In genomic region chr16:30096105-30096861, GRCh38 we compare ENCODE assay signal across 8 cellular contexts. TPM values are rescaled to one million over a fixed set of nuclear protein-coding genes. Genes with fewer than 3 reads are reported as not detected.
DNase-seq lines count a peak whose midpoint lies in the region; ATAC-seq and FAIRE-seq lines count a peak whose summit lies in the region.

Gene YPEL3 (minus strand): TSS chr16:30096213. CDS start chr16:30095482, 731 bp downstream.

- FAIRE-seq in frontal cortex (lab: Jason Lieb, UNC) = no peak

- H2BK15ac ChIP-seq in neuronal stem cell (ENCODE audit: low read length) = peak within 1 kb of the TSS; percentile 98

- no peak within 1 kb of the TSS for H4K8ac ChIP-seq in neuronal stem cell (ENCODE audit: low read depth, low read length)

- no CpG with 5 or more reads among the region's 77 CpGs for WGBS in neuronal stem cell (ENCODE audit: extremely low coverage in 2 of 2, insufficient read length in 2 of 2, insufficient replicate concordance in 1 of 2), 2 donors

- peak within 1 kb of the TSS; percentile 90 for H3K14ac ChIP-seq in neuronal stem cell (ENCODE audit: low read length)

- peaks cover 9% of the 10 kb centered on the region; the same call in 1 of the 2 replicates for H4K20me1 ChIP-seq in BLaER1

- peak within 1 kb of the TSS; percentile 52 for H3K23ac ChIP-seq in neuronal stem cell (ENCODE audit: low read depth, low read length, poor library complexity)

- H3K4me1 ChIP-seq in BLaER1 (peaks cover 44% of the 10 kb centered on the region), neuronal stem cell (ENCODE audit: control insufficient read depth in 2 of 2, insufficient read depth in 1 of 2, low read depth in 1 of 2, low read length in 2 of 2) (peaks cover 20 to 21% of the 10 kb centered on the region in 2 donors), stomach smooth muscle (ENCODE audit: control insufficient read depth, insufficient read depth, low read length) (peaks cover 33% of the 10 kb centered on the region)

- H3K4me2 ChIP-seq in BLaER1 = peak within 1 kb of the TSS; percentile 96
- peak within 1 kb of the TSS; percentile 63 for H3K4me2 ChIP-seq in neuronal stem cell (ENCODE audit: insufficient read depth, low read length, poor library complexity, severe bottlenecking)

- peak within 1 kb of the TSS; percentile 95 for H3K18ac ChIP-seq in neuronal stem cell (ENCODE audit: low read length)

- H3K9me3 ChIP-seq in BLaER1 = peaks cover 42% of the 10 kb centered on the region
- no peaks in the 10 kb centered on the region; the same call in 1 of the 2 replicates for H3K9me3 ChIP-seq in SK-N-MC (ENCODE audit: low read depth, low read length)
- peaks cover 11 to 23% of the 10 kb centered on the region in 2 donors for H3K9me3 ChIP-seq in neuronal stem cell (replicated peaks in 1 of 2; ENCODE audit: control insufficient read depth in 2 of 2, insufficient read depth in 1 of 2, low read depth in 1 of 2, low read length in 2 of 2)
- no peaks in the 10 kb centered on the region for H3K9me3 ChIP-seq in stomach smooth muscle (ENCODE audit: control insufficient read depth in 2 of 2, low read length in 2 of 2)

- peak within 1 kb of the TSS; percentile 38 for H4K91ac ChIP-seq in neuronal stem cell (ENCODE audit: low read depth, low read length, poor library complexity)

- H3K4ac ChIP-seq in neuronal stem cell (ENCODE audit: low read length) = peak within 1 kb of the TSS; percentile 94

- H3K4me3 ChIP-seq in BLaER1 (peak within 1 kb of the TSS; percentile 78), SK-N-MC (no peak within 1 kb of the TSS; the same call in 1 of the 2 replicates), neuronal stem cell (ENCODE audit: low read length in 2 of 2) (peak within 1 kb of the TSS in 1 of 2 donors; percentile 72), stomach smooth muscle (ENCODE audit: low read length in 2 of 2) (peak within 1 kb of the TSS; percentile 90 to 95)

- H3K79me1 ChIP-seq in neuronal stem cell (ENCODE audit: low read depth, low read length) = no peaks in the 10 kb centered on the region

- H2BK5ac ChIP-seq in neuronal stem cell (ENCODE audit: low read length) = peak within 1 kb of the TSS; percentile 82

- H2AFZ ChIP-seq in neuronal stem cell (ENCODE audit: low read length) = peak within 1 kb of the TSS; percentile 69

- ATAC-seq in GM19455 (IDR thresholded peaks at IDR 0.05; ENCODE audit: unreplicated experiment) = peak; percentile 52

- H3K36me3 ChIP-seq in BLaER1 (peaks cover 29% of the 10 kb centered on the region), SK-N-MC (ENCODE audit: insufficient read depth, low read length) (no peaks in the 10 kb centered on the region), neuronal stem cell (replicated peaks in 1 of 2; ENCODE audit: control insufficient read depth in 2 of 2, insufficient read depth in 2 of 2, low read length in 2 of 2) (no peaks in the 10 kb centered on the region), stomach smooth muscle (ENCODE audit: control insufficient read depth in 2 of 2, insufficient read depth in 2 of 2, low read length in 2 of 2) (peaks cover 6 to 12% of the 10 kb centered on the region in 2 donors)

- H3K9ac ChIP-seq in BLaER1 (peak within 1 kb of the TSS; percentile 83), SK-N-MC (ENCODE audit: insufficient read length) (no peak within 1 kb of the TSS), neuronal stem cell (ENCODE audit: low read depth, low read length, poor library complexity) (peak within 1 kb of the TSS; percentile 76), stomach smooth muscle (ENCODE audit: low read length in 2 of 2) (peak within 1 kb of the TSS; percentile 87 to 90)

- H2AK5ac ChIP-seq in neuronal stem cell (ENCODE audit: low read depth, low read length) = peak within 1 kb of the TSS; percentile 97

- H2BK12ac ChIP-seq in neuronal stem cell (ENCODE audit: low read length) = peak within 1 kb of the TSS; percentile 88

- H3K27ac ChIP-seq in BLaER1 (peak within 1 kb of the TSS; percentile 88), SK-N-MC (peak within 1 kb of the TSS; percentile 59; the same call in 1 of the 2 replicates), neuronal stem cell (replicated peaks; ENCODE audit: low read length) (peak within 1 kb of the TSS; percentile 90), stomach smooth muscle (ENCODE audit: low read length) (peak within 1 kb of the TSS; percentile 88)

- H3K27me3 ChIP-seq in BLaER1 (no peaks in the 10 kb centered on the region), neuronal stem cell (ENCODE audit: control insufficient read depth in 3 of 3, insufficient read depth in 3 of 3, low read depth in 1 of 3, low read length in 3 of 3) (no peaks in the 10 kb centered on the region), stomach smooth muscle (ENCODE audit: control insufficient read depth in 1 of 2, insufficient read depth in 2 of 2, low read length in 2 of 2) (no peaks in the 10 kb centered on the region)

- peak within 1 kb of the TSS; percentile 74 for H2BK120ac ChIP-seq in neuronal stem cell (ENCODE audit: low read depth, low read length)

- peak; percentile 72 for DNase-seq in LHCN-M2 (ENCODE audit: low read depth)
- DNase-seq in SK-N-MC (ENCODE audit: low read depth, low spot score) = no peak
- peak; percentile 89 for DNase-seq in activated naive CD4-positive, alpha-beta T cell treated with anti-CD3 and anti-CD28 coated beads, Interleukin-2, amount 50 U/mL, for 16 hours
- peak; percentile 99 to 100 for DNase-seq in frontal cortex (ENCODE audit: low spot score in 2 of 2)
- DNase-seq in neuronal stem cell (ENCODE audit: low spot score) = peak; percentile 85

RNA-seq across cellular contexts. Expression of gene YPEL3, which starts in this region (rescaled TPM):
- total RNA-seq in LHCN-M2 (2014; rRNA removed) = 6.8 and 14.2 TPM in 2 replicates
- 30.5 TPM for polyA plus RNA-seq in LHCN-M2 (2012)
- 18.8 TPM for total RNA-seq in frontal cortex
- polyA plus RNA-seq in neuronal stem cell (2013, experiment 1 of 2) = 51.2 TPM
- polyA plus RNA-seq in neuronal stem cell (2013, experiment 2 of 2) = 52.1 TPM
